In the genomic region with DNA sequence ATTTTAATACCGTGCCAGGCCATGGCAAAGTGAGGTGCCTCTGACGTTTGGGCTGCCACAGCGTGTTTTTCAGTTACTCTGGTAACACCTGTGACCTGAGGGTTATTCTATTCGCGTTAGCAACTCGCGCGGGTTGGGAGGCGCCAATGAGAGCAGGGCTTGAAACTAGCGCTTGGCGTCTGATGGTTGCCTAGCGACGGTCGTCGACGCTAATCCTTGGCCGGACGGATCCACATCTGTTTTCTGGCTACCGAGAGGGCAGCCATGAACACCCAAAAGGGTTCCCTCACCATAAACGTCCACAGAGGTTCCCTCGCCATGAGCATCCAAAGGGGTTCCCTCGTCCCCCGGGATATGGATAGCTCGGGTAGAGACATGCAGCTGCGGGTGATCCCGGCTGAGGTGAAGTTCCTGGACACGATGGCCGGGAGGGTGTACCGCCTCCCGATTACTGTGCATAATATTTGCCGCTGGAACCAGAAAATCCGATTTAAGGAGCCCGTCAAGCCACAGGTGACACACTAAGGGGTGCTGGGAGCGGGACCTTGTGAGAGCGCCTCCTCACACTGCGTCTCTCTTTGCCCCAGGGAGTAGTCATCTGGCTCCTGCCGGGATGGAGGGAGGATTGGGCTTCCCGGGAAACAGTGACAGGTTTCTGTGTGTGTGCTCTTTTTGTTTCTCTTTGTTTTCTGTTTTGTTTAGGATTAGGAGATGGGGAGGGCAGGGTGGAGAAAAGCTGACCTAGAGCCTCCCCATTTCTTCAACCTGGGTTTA, we compare ENCODE assay signal across 1 cellular context.
A peak's percentile ranks its signal among the peaks of the same experiment; 100 is the strongest.
TF ChIP-seq lines count a peak whose summit lies in the region.

A gene with protein sequence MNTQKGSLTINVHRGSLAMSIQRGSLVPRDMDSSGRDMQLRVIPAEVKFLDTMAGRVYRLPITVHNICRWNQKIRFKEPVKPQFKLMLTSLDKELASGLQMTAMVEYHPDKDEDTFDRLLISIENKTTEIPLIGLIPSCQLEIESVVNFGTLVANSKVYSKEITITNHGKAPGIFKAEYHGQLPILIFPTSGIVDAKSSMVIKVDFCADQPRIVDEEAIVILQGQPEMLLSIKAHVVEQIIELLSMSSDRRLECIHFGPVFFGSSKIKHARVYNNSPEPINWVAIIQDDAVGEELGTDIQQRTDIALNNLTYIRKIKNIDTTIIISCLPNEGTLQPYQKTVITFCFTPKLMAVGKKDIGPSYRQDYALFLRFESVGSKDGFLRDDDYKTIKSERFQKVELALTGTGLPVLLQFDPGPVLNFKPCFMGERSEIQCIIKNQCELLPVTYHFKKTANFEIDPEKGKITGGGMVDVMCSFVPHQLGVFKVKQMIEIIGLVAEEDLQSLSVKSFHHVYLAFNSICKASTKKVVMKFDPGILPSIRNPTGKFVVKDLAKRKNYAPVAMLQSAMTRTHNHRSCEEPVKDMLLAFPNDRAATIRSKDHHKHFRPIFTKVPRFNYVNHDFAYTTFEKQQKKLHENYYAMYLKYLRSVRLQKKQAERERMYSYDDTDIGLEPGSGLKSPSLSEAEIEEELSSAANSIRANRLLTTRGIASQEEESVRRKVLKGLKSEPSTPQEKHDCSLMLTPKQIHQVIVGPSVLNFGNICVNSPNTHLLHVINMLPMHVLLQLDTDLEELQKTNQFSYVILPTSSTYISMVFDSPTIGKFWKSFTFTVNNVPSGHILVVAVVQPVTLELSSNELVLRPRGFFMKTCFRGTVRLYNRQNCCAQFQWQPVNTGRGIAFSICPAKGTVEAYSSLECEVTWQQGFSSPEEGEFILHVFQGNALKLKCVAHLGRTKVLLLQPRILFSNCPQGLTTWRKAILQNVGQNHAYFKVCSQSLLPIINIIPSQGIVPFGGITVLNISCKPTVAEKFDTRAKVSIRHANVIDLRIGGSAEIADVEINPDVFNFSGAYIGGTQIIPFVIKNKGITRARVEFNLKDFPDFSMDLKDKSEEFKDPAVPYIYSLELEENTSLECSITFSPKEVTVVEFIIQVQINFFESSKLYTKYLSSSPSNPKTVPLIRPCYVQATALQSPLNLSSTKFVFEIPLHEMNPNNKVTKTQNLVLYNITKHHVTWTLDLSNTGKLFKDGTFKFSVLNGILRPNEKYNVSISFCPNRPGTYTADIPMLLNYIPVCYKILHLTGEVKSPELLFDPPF (N-terminal part only) (plus strand): TSS at position 199 of the 774 bp plus-strand sequence. CDS start 66 bp downstream, at position 265.

TF ChIP-seq in H1, 55 proteins besides CTCF, POLR2A, EP300 and RAD21 (continued from another document):
- TF ChIP-seq, protein P1, sequence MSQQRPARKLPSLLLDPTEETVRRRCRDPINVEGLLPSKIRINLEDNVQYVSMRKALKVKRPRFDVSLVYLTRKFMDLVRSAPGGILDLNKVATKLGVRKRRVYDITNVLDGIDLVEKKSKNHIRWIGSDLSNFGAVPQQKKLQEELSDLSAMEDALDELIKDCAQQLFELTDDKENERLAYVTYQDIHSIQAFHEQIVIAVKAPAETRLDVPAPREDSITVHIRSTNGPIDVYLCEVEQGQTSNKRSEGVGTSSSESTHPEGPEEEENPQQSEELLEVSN (IDR thresholded peaks at IDR 0.05): no peak
- no peak for TF ChIP-seq RXRA (IDR thresholded peaks at IDR 0.05; ENCODE audit: insufficient read depth, low read depth, low read length)
- peak; percentile 43 for TF ChIP-seq KDM4A (IDR thresholded peaks at IDR 0.05; ENCODE audit: low read depth, low read length, severe bottlenecking)
- no peak for TF ChIP-seq RFX5 (IDR thresholded peaks at IDR 0.05; ENCODE audit: borderline replicate concordance, low read depth, low read length)
- no peak for TF ChIP-seq SIRT6 (IDR thresholded peaks at IDR 0.05; ENCODE audit: low read length)
- TF ChIP-seq BRCA1 (IDR thresholded peaks at IDR 0.05; ENCODE audit: low read depth, low read length): peak; percentile 20; the same call in 1 of the 2 replicates
